In genomic region chr18:32310119-32310518, GRCh38 we compare ENCODE assay signal across 18 cellular contexts.
DNase-seq lines count a peak whose midpoint lies in the region; TF ChIP-seq lines count a peak whose summit lies in the region.
"Had no signal": no experiment of that assay in that cellular context is flagged by ENCODE, and none has a peak within 500 bp of the region (broad histone marks: within the 10 kb centered on the region; RNA-seq: fewer than 3 reads in every experiment).

No MANE protein-coding gene starts in this region.

- no peaks in the 10 kb centered on the region for H3K36me3 ChIP-seq in spleen

- H2BK5ac ChIP-seq in H9 (ENCODE audit: insufficient read length, low read length): no peak overlapping the region

- H2AK5ac ChIP-seq in H9 (ENCODE audit: insufficient read length, low read length): no peak overlapping the region

- H2BK15ac ChIP-seq in H9 (ENCODE audit: low read depth, low read length): no peak overlapping the region

- H3K27me3 Mint-ChIP-seq in H9 (ENCODE audit: low read depth) (no peaks in the 10 kb centered on the region), type B pancreatic cell (no peaks in the 10 kb centered on the region)
- H3K27me3 Mint-ChIP-seq: CD4-positive, alpha-beta memory T cell had no signal

- peaks cover 0 to 8% (median 0%) of the 10 kb centered on the region in 6 donors for H3K4me1 ChIP-seq in spleen
- H3K4me1 ChIP-seq in H9 (ENCODE audit: insufficient read depth, low read length): no peaks in the 10 kb centered on the region
- H3K4me1 ChIP-seq: right lobe of liver had no signal

- H3K36me3 Mint-ChIP-seq in H9 (ENCODE audit: insufficient read depth in 1 of 3, low read depth in 3 of 3): no peaks in the 10 kb centered on the region; a peak in 1 of 7 replicates
- peaks cover 8% of the 10 kb centered on the region for H3K36me3 Mint-ChIP-seq in type B pancreatic cell
- H3K36me3 Mint-ChIP-seq: CD4-positive, alpha-beta memory T cell; naive thymus-derived CD4-positive, alpha-beta T cell had no signal

- H2BK120ac ChIP-seq in H9 (ENCODE audit: low read depth, low read length, poor library complexity, severe bottlenecking): no peak overlapping the region

- TF ChIP-seq POLR2A in spleen (IDR thresholded peaks at IDR 0.05): no peak

- peak overlapping the region in 5 of 8 donors; percentile 13 to 40 (median 29) for H3K27ac ChIP-seq in spleen
- H3K27ac ChIP-seq in H9 (ENCODE audit: insufficient read length, low read depth, low read length): no peak overlapping the region
- H3K27ac ChIP-seq: right lobe of liver had no signal

- H4K8ac ChIP-seq in H9 (replicated peaks; ENCODE audit: insufficient read length, low read depth, low read length): no peak overlapping the region

- no peak overlapping the region for H2BK12ac ChIP-seq in H9 (ENCODE audit: insufficient read length, low read depth, low read length)

- H3K4me1 Mint-ChIP-seq in H9: peaks cover 0 to 4% of the 10 kb centered on the region in 2 experiments; a peak in 2 of 4 replicates
- H3K4me1 Mint-ChIP-seq in type B pancreatic cell (ENCODE audit: unreplicated experiment): peaks cover 5% of the 10 kb centered on the region
- H3K4me1 Mint-ChIP-seq: activated CD4-positive, alpha-beta T cell treated with anti-CD3 and anti-CD28 coated beads for 36 hours; naive thymus-derived CD4-positive, alpha-beta T cell had no signal

- H3T11ph ChIP-seq in H9 (ENCODE audit: low read length): no peak overlapping the region

- no peak overlapping the region for H3K56ac ChIP-seq in H9 (ENCODE audit: insufficient read length, low read depth, low read length)

- H3K4me2 ChIP-seq in H9 (ENCODE audit: insufficient read depth, insufficient read length, low read length): no peak overlapping the region

- no peak overlapping the region for H4K91ac ChIP-seq in H9 (ENCODE audit: insufficient read length, low read depth, low read length)

- no peak overlapping the region for H3K4me3 ChIP-seq in spleen
- H3K4me3 ChIP-seq: right lobe of liver had no signal

- no peaks in the 10 kb centered on the region for H4K20me1 ChIP-seq in H9 (ENCODE audit: control insufficient read depth, insufficient read depth, insufficient read length)

- no peak overlapping the region for H3K18ac ChIP-seq in H9 (ENCODE audit: insufficient read length, low read depth, low read length)

- H3K27me3 ChIP-seq in spleen (replicated peaks in 1 of 7) (peaks cover 0 to 56% (median 2%) of the 10 kb centered on the region in 7 donors), H9 (ENCODE audit: insufficient read depth, low read length) (no peaks in the 10 kb centered on the region)
- H3K27me3 ChIP-seq: right lobe of liver had no signal

- no peak overlapping the region for H2AFZ ChIP-seq in H9 (ENCODE audit: low read length)

- H3K4ac ChIP-seq in H9 (ENCODE audit: low read depth, low read length): no peak overlapping the region

- 49 to 72% (median 57%) methylated on average over 5 of the region's 5 CpGs for WGBS in spleen, 5 donors
- WGBS in H9 (ENCODE audit: extremely low coverage, insufficient read length, low lambda C conversion rate): no CpG with 5 or more reads among the region's 5 CpGs

- intact Hi-C loops in spleen (cut with DNase I; ENCODE audit: low total_unique reads): no loop called here

- no peak overlapping the region for H3K4me3 Mint-ChIP-seq in H9
- H3K4me3 Mint-ChIP-seq in type B pancreatic cell: no peak overlapping the region
- H3K4me3 Mint-ChIP-seq: activated CD4-positive, alpha-beta T cell treated with anti-CD3 and anti-CD28 coated beads for 36 hours; CD4-positive, alpha-beta memory T cell; naive thymus-derived CD4-positive, alpha-beta T cell had no signal

- H3K79me1 ChIP-seq in H9 (ENCODE audit: insufficient read depth, low read depth, low read length, poor library complexity, severe bottlenecking): no peaks in the 10 kb centered on the region

- H3K9me3 Mint-ChIP-seq in H9 (no peaks in the 10 kb centered on the region), type B pancreatic cell (no peaks in the 10 kb centered on the region)

- H3K9me3 ChIP-seq in spleen: no peaks in the 10 kb centered on the region
- H3K9me3 ChIP-seq in H9 (ENCODE audit: control insufficient read depth, low read depth, low read length): no peaks in the 10 kb centered on the region
- H3K9me3 ChIP-seq: right lobe of liver had no signal

- no peak overlapping the region for H4K5ac ChIP-seq in H9 (ENCODE audit: insufficient read length, low read depth, low read length)

- no peak overlapping the region for H3K9ac ChIP-seq in H9 (ENCODE audit: extremely low read depth, insufficient read length, low read length)

- H3K27ac Mint-ChIP-seq in H9 (peak overlapping the region in 1 of 3 experiments; percentile 32; a peak in 1 of 7 replicates), type B pancreatic cell (no peak overlapping the region)
- H3K27ac Mint-ChIP-seq: activated CD4-positive, alpha-beta T cell treated with anti-CD3 and anti-CD28 coated beads for 36 hours; CD4-positive, alpha-beta memory T cell; naive thymus-derived CD4-positive, alpha-beta T cell had no signal

- no peak overlapping the region for H3K23ac ChIP-seq in H9 (ENCODE audit: insufficient read length, low read depth, low read length)

- TF ChIP-seq CTCF in spleen (IDR thresholded peaks at IDR 0.05 in 8 of 11, conservative IDR thresholded peaks at IDR 0.05 in 3 of 11) (no peak), H9 (conservative IDR thresholded peaks at IDR 0.05) (no peak), type B pancreatic cell (conservative IDR thresholded peaks at IDR 0.05) (no peak)

- no peaks in the 10 kb centered on the region for H3K23me2 ChIP-seq in H9 (ENCODE audit: insufficient read length, low read depth, low read length, poor library complexity, severe bottlenecking)

- no peak overlapping the region for H2BK20ac ChIP-seq in H9 (ENCODE audit: low read depth, low read length, poor library complexity, severe bottlenecking)

- no peak overlapping the region for H3K14ac ChIP-seq in H9 (ENCODE audit: insufficient read depth, low read length)

- DNase-seq in NCI-H226 (peak; percentile 71), cerebellum (ENCODE audit: low spot score) (peak; percentile 23), left kidney (ENCODE audit: low read depth, low spot score) (peak; percentile 90), spleen (no peak), H9 (no peak), CD1c-positive myeloid dendritic cell (ENCODE audit: extremely low spot score) (no peak), type B pancreatic cell (ENCODE audit: extremely low spot score, unreplicated experiment) (no peak)
- no peak for DNase-seq in stimulated activated CD4-positive, alpha-beta T cell treated with anti-CD3 and anti-CD28 coated beads, Interleukin-4, amount 100 ng/mL, for 24 hours
- DNase-seq: activated CD4-positive, alpha-beta T cell treated with anti-CD3 and anti-CD28 coated beads for 36 hours; activated T-cell treated with anti-CD3 and anti-CD28 coated beads, Interleukin-2, amount 50 U/mL, for 48 hours; CD4-positive, alpha-beta memory T cell; effector CD4-positive, alpha-beta T cell; naive thymus-derived CD4-positive, alpha-beta T cell; NCI-H1436; NCI-H524; right lobe of liver; RPMI8226; stimulated activated naive CD4-positive, alpha-beta T cell had no signal

- no peaks in the 10 kb centered on the region for H3K79me2 ChIP-seq in H9 (ENCODE audit: insufficient read depth, low read length)

Comparison
In these comparisons a context has a peak if more than half of its experiments do, and no peak if none do; other contexts are left out.
1. DNase-seq: peak in NCI-H226 (single experiment), cerebellum (single experiment) and left kidney (single experiment); none in spleen (single experiment), H9 (single experiment), stimulated activated CD4-positive, alpha-beta T cell treated with anti-CD3 and anti-CD28 coated beads, Interleukin-4, amount 100 ng/mL, for 24 hours (single experiment), CD1c-positive myeloid dendritic cell (single experiment) and type B pancreatic cell (single experiment).